ENCODE assay signal across 2 cellular contexts in the genomic region with DNA sequence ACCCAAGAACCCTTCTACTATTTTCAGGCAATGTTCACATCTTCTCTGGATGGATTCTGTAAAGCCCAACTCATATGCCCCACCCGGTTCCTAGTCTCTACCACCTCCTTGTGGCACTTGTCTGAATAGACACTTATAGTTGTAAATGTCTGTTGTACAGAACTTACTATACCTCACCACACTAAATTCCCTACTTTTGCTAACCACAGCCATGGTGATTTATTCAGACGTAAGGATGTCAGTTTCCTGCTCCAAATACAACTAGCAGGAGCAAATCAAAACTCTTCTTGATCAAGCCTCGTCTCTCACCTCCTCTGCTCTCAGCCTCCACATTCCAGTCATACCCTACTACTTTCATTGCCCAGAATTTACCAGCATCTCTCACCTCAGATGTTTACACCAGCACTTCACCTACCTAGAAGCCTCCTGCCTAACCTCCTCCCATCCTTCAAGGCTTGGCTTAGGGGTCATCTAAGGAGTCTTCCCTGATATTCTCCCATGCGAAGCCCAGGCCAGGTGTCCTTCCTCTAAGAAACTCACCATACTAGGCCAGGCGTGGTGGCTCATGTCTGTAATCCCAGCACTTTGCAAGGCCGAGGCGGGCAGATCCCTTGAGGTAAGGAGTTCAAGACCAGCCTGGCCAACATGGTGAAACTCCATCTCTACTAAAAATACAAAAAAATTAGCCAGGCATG.
TF ChIP-seq lines count a peak whose summit lies in the region.

No MANE protein-coding gene starts in this region.

TF ChIP-seq in SK-N-SH, 30 proteins besides CTCF, POLR2A, EP300 and RAD21:
- TF ChIP-seq MXI1 (IDR thresholded peaks at IDR 0.05; ENCODE audit: low read depth, low read length): no peak
- peak; percentile 80 for TF ChIP-seq SMC3 (IDR thresholded peaks at IDR 0.05; ENCODE audit: low read depth, low read length)
- TF ChIP-seq FOXM1 (IDR thresholded peaks at IDR 0.05; ENCODE audit: low read depth): no peak
- no peak for TF ChIP-seq RCOR1 (IDR thresholded peaks at IDR 0.05; ENCODE audit: low read length)

TF ChIP-seq in H1, 55 proteins besides CTCF, POLR2A, EP300 and RAD21:
- 0 out of 2 replicates have a peak, but pooled peaks have one; percentile 19 for TF ChIP-seq TEAD4 (IDR thresholded peaks at IDR 0.05; ENCODE audit: low read depth, low read length)
- TF ChIP-seq SP2 (IDR thresholded peaks at IDR 0.05; ENCODE audit: low read length): no peak
